22 cellular contexts compared by ENCODE assay signal in genomic region chr19:55696301-55697068, GRCh38. TPM values are rescaled to one million over a fixed set of nuclear protein-coding genes. Genes with fewer than 3 reads are reported as not detected.
"Had no signal": no experiment of that assay in that cellular context is flagged by ENCODE, and none has a peak within 500 bp of the region (broad histone marks: within the 10 kb centered on the region; RNA-seq: fewer than 3 reads in every experiment).

No MANE protein-coding gene starts in this region.

- H3K27me3 Mint-ChIP-seq: activated CD4-positive, alpha-beta memory T cell treated with anti-CD3 and anti-CD28 coated beads for 36 hours; activated CD4-positive, alpha-beta T cell treated with anti-CD3 and anti-CD28 coated beads for 36 hours; activated CD8-positive, alpha-beta memory T cell treated with anti-CD3 and anti-CD28 coated beads, Interleukin-2, amount 10 ng/mL, durations not matched to agents 7 days and 5 days; activated naive CD4-positive, alpha-beta T cell treated with anti-CD3 and anti-CD28 coated beads, Interleukin-2, amount 50 U/mL, for 24 hours; activated T-cell treated with anti-CD3 and anti-CD28 coated beads, Interleukin-2, amount 50 U/mL, for 24 hours; effector memory CD8-positive, alpha-beta T cell; naive thymus-derived CD4-positive, alpha-beta T cell had no signal

- H3K27ac ChIP-seq: body of pancreas, gastrocnemius medialis, heart left ventricle, neutrophil, stomach, thoracic aorta had no signal

- H3K27ac Mint-ChIP-seq: activated CD4-positive, alpha-beta memory T cell treated with anti-CD3 and anti-CD28 coated beads for 36 hours; activated CD4-positive, alpha-beta T cell treated with anti-CD3 and anti-CD28 coated beads for 36 hours; activated CD8-positive, alpha-beta memory T cell treated with anti-CD3 and anti-CD28 coated beads, Interleukin-2, amount 10 ng/mL, durations not matched to agents 7 days and 5 days; activated naive CD4-positive, alpha-beta T cell treated with anti-CD3 and anti-CD28 coated beads, Interleukin-2, amount 50 U/mL, for 24 hours had no signal

- H3K9me3 Mint-ChIP-seq: activated CD4-positive, alpha-beta memory T cell treated with anti-CD3 and anti-CD28 coated beads for 36 hours; activated naive CD4-positive, alpha-beta T cell treated with anti-CD3 and anti-CD28 coated beads, Interleukin-2, amount 50 U/mL, for 24 hours; activated T-cell treated with anti-CD3 and anti-CD28 coated beads, Interleukin-2, amount 50 U/mL, for 24 hours; effector memory CD8-positive, alpha-beta T cell had no signal

- H3K4me1 ChIP-seq: body of pancreas, gastrocnemius medialis, heart left ventricle had no signal

- H3K27me3 ChIP-seq: body of pancreas, gastrocnemius medialis, heart left ventricle, neutrophil, stomach had no signal

- ATAC-seq: activated CD4-positive, alpha-beta T cell treated with anti-CD3 and anti-CD28 coated beads for 36 hours; activated CD8-positive, alpha-beta memory T cell treated with anti-CD3 and anti-CD28 coated beads, Interleukin-2, amount 10 ng/mL, durations not matched to agents 7 days and 5 days; body of pancreas; effector memory CD8-positive, alpha-beta T cell; gastrocnemius medialis; heart left ventricle; naive thymus-derived CD4-positive, alpha-beta T cell had no signal

- H3K4me3 Mint-ChIP-seq: activated CD4-positive, alpha-beta memory T cell treated with anti-CD3 and anti-CD28 coated beads for 36 hours; activated CD4-positive, alpha-beta T cell treated with anti-CD3 and anti-CD28 coated beads for 36 hours; activated CD8-positive, alpha-beta memory T cell treated with anti-CD3 and anti-CD28 coated beads, Interleukin-2, amount 10 ng/mL, durations not matched to agents 7 days and 5 days; activated naive CD4-positive, alpha-beta T cell treated with anti-CD3 and anti-CD28 coated beads, Interleukin-2, amount 50 U/mL, for 24 hours; activated T-cell treated with anti-CD3 and anti-CD28 coated beads, Interleukin-2, amount 50 U/mL, for 24 hours; effector memory CD8-positive, alpha-beta T cell; naive thymus-derived CD4-positive, alpha-beta T cell had no signal

- DNase-seq: activated CD4-positive, alpha-beta memory T cell treated with anti-CD3 and anti-CD28 coated beads for 36 hours; activated CD4-positive, alpha-beta T cell treated with anti-CD3 and anti-CD28 coated beads for 36 hours; activated CD8-positive, alpha-beta memory T cell treated with anti-CD3 and anti-CD28 coated beads, Interleukin-2, amount 10 ng/mL, durations not matched to agents 7 days and 5 days; activated effector memory CD4-positive, alpha-beta T cell treated with Interleukin-2 at 50 U/mL for 16 hours; activated T-cell treated with anti-CD3 and anti-CD28 coated beads, Interleukin-2, amount 50 U/mL, for 24 hours; amygdala; dermis blood vessel endothelial cell; effector memory CD8-positive, alpha-beta T cell; gastrocnemius medialis; mammary epithelial cell; naive thymus-derived CD4-positive, alpha-beta T cell; stomach; T-helper 2 cell had no signal

- H3K4me1 Mint-ChIP-seq: activated CD4-positive, alpha-beta T cell treated with anti-CD3 and anti-CD28 coated beads for 36 hours; activated CD8-positive, alpha-beta memory T cell treated with anti-CD3 and anti-CD28 coated beads, Interleukin-2, amount 10 ng/mL, durations not matched to agents 7 days and 5 days; activated naive CD4-positive, alpha-beta T cell treated with anti-CD3 and anti-CD28 coated beads, Interleukin-2, amount 50 U/mL, for 24 hours had no signal

- H3K4me3 ChIP-seq: body of pancreas, gastrocnemius medialis, heart left ventricle, smooth muscle cell, stomach, thoracic aorta had no signal

- H3K9me3 ChIP-seq: body of pancreas, gastrocnemius medialis, heart left ventricle, neutrophil, stomach, thoracic aorta had no signal

RNA-seq across cellular contexts. Expression of gene NLRP9, which starts 41.7 kb away (rescaled TPM):
- total RNA-seq: activated CD4-positive, alpha-beta memory T cell treated with anti-CD3 and anti-CD28 coated beads for 36 hours; activated CD4-positive, alpha-beta T cell treated with anti-CD3 and anti-CD28 coated beads for 36 hours; activated CD8-positive, alpha-beta memory T cell treated with anti-CD3 and anti-CD28 coated beads, Interleukin-2, amount 10 ng/mL, durations not matched to agents 7 days and 5 days; body of pancreas; dermis blood vessel endothelial cell; epithelial cell of proximal tubule; gastrocnemius medialis; heart left ventricle; mammary epithelial cell; mononuclear cell; naive thymus-derived CD4-positive, alpha-beta T cell; smooth muscle cell; stomach; thoracic aorta; urinary bladder had no signal
- polyA plus RNA-seq: heart left ventricle; mammary epithelial cell; naive thymus-derived CD4-positive, alpha-beta T cell; stomach; urinary bladder had no signal
